10 cellular contexts compared by ENCODE assay signal in genomic region chr10:59894114-59894513, GRCh38. TPM values are rescaled to one million over a fixed set of nuclear protein-coding genes. Genes with fewer than 3 reads are reported as not detected.
DNase-seq lines count a peak whose midpoint lies in the region; ATAC-seq lines count a peak whose summit lies in the region.
"Had no signal": no experiment of that assay in that cellular context is flagged by ENCODE, and none has a peak within 500 bp of the region (broad histone marks: within the 10 kb centered on the region; RNA-seq: fewer than 3 reads in every experiment).

No MANE protein-coding gene starts in this region.

- H3K4me1 Mint-ChIP-seq in activated CD8-positive, alpha-beta T cell treated with anti-CD3 and anti-CD28 coated beads, Interleukin-2, amount 10 ng/mL, durations not matched to agents 7 days and 5 days (ENCODE audit: low read depth) = peaks cover 10% of the 10 kb centered on the region

- no peaks in the 10 kb centered on the region for H3K9me3 Mint-ChIP-seq in activated CD8-positive, alpha-beta T cell treated with anti-CD3 and anti-CD28 coated beads, Interleukin-2, amount 10 ng/mL, durations not matched to agents 7 days and 5 days (ENCODE audit: insufficient read depth)
- H3K9me3 Mint-ChIP-seq: activated naive CD8-positive, alpha-beta T cell treated with anti-CD3 and anti-CD28 coated beads, Interleukin-2, amount 10 ng/mL, durations not matched to agents 7 days and 5 days had no signal

- peaks cover 7% of the 10 kb centered on the region for H3K36me3 ChIP-seq in adipocyte (ENCODE audit: control insufficient read depth, insufficient read depth, low read length, severe bottlenecking)
- no peaks in the 10 kb centered on the region for H3K36me3 ChIP-seq in effector memory CD4-positive, alpha-beta T cell (ENCODE audit: control insufficient read depth, insufficient read depth, low read length)

- H3K4me3 ChIP-seq in adipocyte (ENCODE audit: low read length) = no peak overlapping the region
- no peak overlapping the region for H3K4me3 ChIP-seq in effector memory CD4-positive, alpha-beta T cell (ENCODE audit: insufficient read depth, low read depth, low read length, poor library complexity, severe bottlenecking)

- ATAC-seq in Right ventricle myocardium superior (ENCODE audit: poor library complexity) (peak; percentile 84), GM19455 (IDR thresholded peaks at IDR 0.05; ENCODE audit: unreplicated experiment) (no peak)
- ATAC-seq in activated CD8-positive, alpha-beta T cell treated with anti-CD3 and anti-CD28 coated beads, Interleukin-2, amount 10 ng/mL, durations not matched to agents 7 days and 5 days = no peak
- ATAC-seq: Panc1 had no signal

- H3K36me3 Mint-ChIP-seq in activated CD8-positive, alpha-beta T cell treated with anti-CD3 and anti-CD28 coated beads, Interleukin-2, amount 10 ng/mL, durations not matched to agents 7 days and 5 days (ENCODE audit: low read depth) = peaks cover 10% of the 10 kb centered on the region

- H3K4me1 ChIP-seq in adipocyte (ENCODE audit: control insufficient read depth, insufficient read depth, low read length) = peaks cover 16% of the 10 kb centered on the region
- H3K4me1 ChIP-seq in effector memory CD4-positive, alpha-beta T cell (ENCODE audit: control insufficient read depth, insufficient read depth, low read length, poor library complexity, severe bottlenecking) = peaks cover 3% of the 10 kb centered on the region

- no peaks in the 10 kb centered on the region for H3K27me3 ChIP-seq in adipocyte (replicated peaks; ENCODE audit: control insufficient read depth, insufficient read depth, low read length)
- no peaks in the 10 kb centered on the region for H3K27me3 ChIP-seq in effector memory CD4-positive, alpha-beta T cell (replicated peaks; ENCODE audit: control insufficient read depth, insufficient read depth, low read length, poor library complexity, severe bottlenecking)

- POLR2A ChIA-PET in activated CD8-positive, alpha-beta T cell treated with anti-CD3 and anti-CD28 coated beads, Interleukin-2, amount 10 ng/mL, durations not matched to agents 7 days and 5 days (lab: Charles Lee) = no interaction called here

- H3K27ac Mint-ChIP-seq in activated CD8-positive, alpha-beta T cell treated with anti-CD3 and anti-CD28 coated beads, Interleukin-2, amount 10 ng/mL, durations not matched to agents 7 days and 5 days = no peak overlapping the region
- H3K27ac Mint-ChIP-seq: activated naive CD8-positive, alpha-beta T cell treated with anti-CD3 and anti-CD28 coated beads, Interleukin-2, amount 10 ng/mL, durations not matched to agents 7 days and 5 days had no signal

- no peak overlapping the region for H3K9ac ChIP-seq in adipocyte (ENCODE audit: low read length)

- DNase-seq in EL = peak; percentile 50
- DNase-seq in adipocyte (ENCODE audit: low read depth) = peak; percentile 71
- peak; percentile 57 for DNase-seq in Right ventricle myocardium superior
- peak; percentile 75 for DNase-seq in renal cortical epithelial cell (ENCODE audit: low read depth)
- no peak for DNase-seq in activated CD8-positive, alpha-beta T cell treated with anti-CD3 and anti-CD28 coated beads, Interleukin-2, amount 10 ng/mL, durations not matched to agents 7 days and 5 days
- no peak for DNase-seq in effector memory CD4-positive, alpha-beta T cell
- DNase-seq in dermis blood vessel endothelial cell = no peak
- DNase-seq: activated naive CD8-positive, alpha-beta T cell treated with anti-CD3 and anti-CD28 coated beads, Interleukin-2, amount 10 ng/mL, durations not matched to agents 7 days and 5 days had no signal

- H3K27ac ChIP-seq in effector memory CD4-positive, alpha-beta T cell (ENCODE audit: insufficient read depth, low read length, poor library complexity, severe bottlenecking) = no peak overlapping the region

- no peak overlapping the region for H3K4me3 Mint-ChIP-seq in activated CD8-positive, alpha-beta T cell treated with anti-CD3 and anti-CD28 coated beads, Interleukin-2, amount 10 ng/mL, durations not matched to agents 7 days and 5 days
- H3K4me3 Mint-ChIP-seq: activated naive CD8-positive, alpha-beta T cell treated with anti-CD3 and anti-CD28 coated beads, Interleukin-2, amount 10 ng/mL, durations not matched to agents 7 days and 5 days had no signal

- H3K27me3 Mint-ChIP-seq in activated CD8-positive, alpha-beta T cell treated with anti-CD3 and anti-CD28 coated beads, Interleukin-2, amount 10 ng/mL, durations not matched to agents 7 days and 5 days (ENCODE audit: low read depth) = no peaks in the 10 kb centered on the region
- H3K27me3 Mint-ChIP-seq: activated naive CD8-positive, alpha-beta T cell treated with anti-CD3 and anti-CD28 coated beads, Interleukin-2, amount 10 ng/mL, durations not matched to agents 7 days and 5 days had no signal

- CTCF ChIA-PET in activated CD8-positive, alpha-beta T cell treated with anti-CD3 and anti-CD28 coated beads, Interleukin-2, amount 10 ng/mL, durations not matched to agents 7 days and 5 days (lab: Charles Lee) = interaction anchor here (1.1 kb wide), 1 partner anchor 12 kb away, joined by 5 read pairs; the partner anchor contains the start of gene CCDC6

- intact Hi-C loops in Right ventricle myocardium superior (cut with DNase I) = no loop called here

- H3K9me3 ChIP-seq in adipocyte (ENCODE audit: control insufficient read depth, low read length) = no peaks in the 10 kb centered on the region
- no peaks in the 10 kb centered on the region for H3K9me3 ChIP-seq in effector memory CD4-positive, alpha-beta T cell (ENCODE audit: control insufficient read depth, low read length)

RNA-seq across cellular contexts. Expression of gene CCDC6, which starts 12.2 kb away (rescaled TPM):
- 15.0 TPM for total RNA-seq in Right ventricle myocardium superior
- total RNA-seq in renal cortical epithelial cell = 38.6 and 59.8 TPM in 2 replicates
- total RNA-seq in activated CD8-positive, alpha-beta T cell treated with anti-CD3 and anti-CD28 coated beads, Interleukin-2, amount 10 ng/mL, durations not matched to agents 7 days and 5 days = 10 to 100 TPM; 18.3 to 19.4 TPM
- total RNA-seq in dermis blood vessel endothelial cell = 22.6 and 41.4 TPM in 2 replicates

Comparison
In these comparisons a context has a peak if more than half of its experiments do, and no peak if none do; other contexts are left out.
1. DNase-seq: peak in EL (single experiment), adipocyte (single experiment), Right ventricle myocardium superior (single experiment) and renal cortical epithelial cell (single experiment); none in activated CD8-positive, alpha-beta T cell treated with anti-CD3 and anti-CD28 coated beads, Interleukin-2, amount 10 ng/mL, durations not matched to agents 7 days and 5 days (single experiment), effector memory CD4-positive, alpha-beta T cell (0 of 3) and dermis blood vessel endothelial cell (single experiment).